8 cellular contexts compared by ENCODE assay signal in genomic region chr5:145056805-145057204, GRCh38.
A peak's percentile ranks its signal among the peaks of the same experiment; 100 is the strongest.
DNase-seq lines count a peak whose midpoint lies in the region; ATAC-seq lines count a peak whose summit lies in the region.

No MANE protein-coding gene starts in this region.

- ATAC-seq in GM18519 (IDR thresholded peaks at IDR 0.05; ENCODE audit: low FRiP score, unreplicated experiment) (peak; percentile 100), GM21825 (IDR thresholded peaks at IDR 0.05; ENCODE audit: unreplicated experiment) (peak; percentile 98), HG03571 (IDR thresholded peaks at IDR 0.05; ENCODE audit: unreplicated experiment) (peak; percentile 94), right cardiac atrium (no peak)

- H3K27ac ChIP-seq in right cardiac atrium (ENCODE audit: low read length) = no peak overlapping the region

- H3K4me1 ChIP-seq in right cardiac atrium (ENCODE audit: control insufficient read depth, insufficient read depth, low read length) = no peaks in the 10 kb centered on the region

- H3K27me3 ChIP-seq in right cardiac atrium (ENCODE audit: control insufficient read depth, insufficient read depth) = no peaks in the 10 kb centered on the region

- 71% methylated on average over 5 of the region's 5 CpGs for WGBS in right cardiac atrium

- DNase-seq in kidney tubule cell (ENCODE audit: low spot score) (peak; percentile 77), NCI-H1105 (lab: John Stamatoyannopoulos, UW) (no peak), right cardiac atrium (no peak), LoVo (ENCODE audit: low spot score) (no peak)
- no peak for DNase-seq in effector CD8-positive, alpha-beta T cell (lab: John Stamatoyannopoulos, UW)

- intact Hi-C loops in right cardiac atrium (cut with DNase I) = loop anchor here in 1 of 4 donors (10.0 kb wide), 1 partner anchor 832 kb away; no protein-coding TSS in a partner anchor

- no peaks in the 10 kb centered on the region for H3K9me3 ChIP-seq in right cardiac atrium (ENCODE audit: control insufficient read depth, low read length)

- H3K4me3 ChIP-seq in right cardiac atrium (ENCODE audit: low read length) = no peak overlapping the region

Comparison
In these comparisons a context has a peak if more than half of its experiments do, and no peak if none do; other contexts are left out.
1. ATAC-seq: peak in GM18519 (single experiment), GM21825 (single experiment) and HG03571 (single experiment); none in right cardiac atrium (0 of 2).